Comparison of ENCODE assay signal across 25 cellular contexts in genomic region chr6:134651519-134651918, GRCh38.
"Had no signal": no experiment of that assay in that cellular context is flagged by ENCODE, and none has a peak within 500 bp of the region (broad histone marks: within the 10 kb centered on the region; RNA-seq: fewer than 3 reads in every experiment).

No MANE protein-coding gene starts in this region.

- H3K27ac ChIP-seq: left ventricle myocardium inferior, neural progenitor cell, neutrophil, right atrium auricular region, skin epidermis, suprapubic skin, thoracic aorta, tibial artery, upper lobe of right lung had no signal

- FAIRE-seq: islet of Langerhans, kidney, urothelium cell line had no signal

- DNase-seq: hypothalamus; immature natural killer cell; kidney; left ventricle myocardium inferior; mesendoderm; naive B cell; natural killer cell; nephron progenitor cell; occipital lobe; stimulated activated CD4-positive, alpha-beta T cell treated with anti-CD3 and anti-CD28 coated beads, Interleukin-4, amount 100 ng/mL, for 24 hours; stimulated activated naive CD4-positive, alpha-beta T cell; tibial artery; trophoblast cell; upper lobe of right lung had no signal

- H3K9me3 ChIP-seq: left ventricle myocardium inferior, neutrophil, right atrium auricular region, suprapubic skin, thoracic aorta, tibial artery, upper lobe of right lung had no signal

- H3K9ac ChIP-seq: neural progenitor cell had no signal

- ATAC-seq: natural killer cell; sciatic nerve; stimulated activated effector memory CD8-positive, alpha-beta T cell treated with anti-CD3 and anti-CD28 coated beads, Interleukin-12 subunit alpha, Interleukin-12 subunit beta, amount 100 ng/mL, for 72 hours; upper lobe of right lung had no signal

- H2AFZ ChIP-seq: neural progenitor cell had no signal

- H3K27me3 ChIP-seq: neural progenitor cell, right atrium auricular region, suprapubic skin, tibial artery, upper lobe of right lung had no signal

- H3K4me3 ChIP-seq: left ventricle myocardium inferior, lung, neural progenitor cell, right atrium auricular region, skin epidermis, suprapubic skin, thoracic aorta, tibial artery, upper lobe of right lung had no signal

- H3K36me3 ChIP-seq: left ventricle myocardium inferior, neural progenitor cell, neutrophil, right atrium auricular region, suprapubic skin, thoracic aorta, tibial artery, upper lobe of right lung had no signal

- H3K4me1 ChIP-seq: left ventricle myocardium inferior, neural progenitor cell, right atrium auricular region, suprapubic skin, tibial artery, upper lobe of right lung had no signal

- H3K4me2 ChIP-seq: neural progenitor cell had no signal
